Comparison of ENCODE assay signal across 8 cellular contexts in genomic region chr12:84912191-84913142, GRCh38. TPM values are rescaled to one million over a fixed set of nuclear protein-coding genes. Genes with fewer than 3 reads are reported as not detected.
DNase-seq lines count a peak whose midpoint lies in the region; ATAC-seq and TF ChIP-seq lines count a peak whose summit lies in the region.

Gene SLC6A15 (minus strand): TSS chr12:84912799. CDS start chr12:84892120, 20,679 bp downstream.

- H3K27me3 ChIP-seq in SJCRH30 (no peaks in the 10 kb centered on the region), dorsolateral prefrontal cortex (peaks cover 0 to 13% (median 0%) of the 10 kb centered on the region in 45 donors), left lung (peaks cover 44 to 59% of the 10 kb centered on the region in 2 donors), stomach smooth muscle (ENCODE audit: control insufficient read depth in 1 of 2, insufficient read depth in 2 of 2, low read length in 2 of 2) (peaks cover 23 to 35% of the 10 kb centered on the region in 2 donors)

- H3K36me3 ChIP-seq in SJCRH30, result no peaks in the 10 kb centered on the region
- H3K36me3 ChIP-seq in left lung, result no peaks in the 10 kb centered on the region
- no peaks in the 10 kb centered on the region for H3K36me3 ChIP-seq in stomach smooth muscle (ENCODE audit: control insufficient read depth in 2 of 2, insufficient read depth in 2 of 2, low read length in 2 of 2)

- H3K9ac ChIP-seq in stomach smooth muscle (ENCODE audit: low read length in 2 of 2), result no peak within 1 kb of the TSS

- peak within 1 kb of the TSS; percentile 82 for H3K4me3 ChIP-seq in SJCRH30
- peak within 1 kb of the TSS; percentile 37 to 93 (median 75) for H3K4me3 ChIP-seq in dorsolateral prefrontal cortex
- H3K4me3 ChIP-seq in left lung, result peak within 1 kb of the TSS; percentile 8 to 42
- H3K4me3 ChIP-seq in stomach smooth muscle (ENCODE audit: low read length in 2 of 2), result peak within 1 kb of the TSS; percentile 72 to 76

- TF ChIP-seq CTCF in dorsolateral prefrontal cortex (IDR thresholded peaks at IDR 0.05 in 54 of 56, conservative IDR thresholded peaks at IDR 0.05 in 2 of 56; ENCODE audit: low read depth in 1 of 56, partially characterized antibody in 56 of 56) (peak in 54 of 56 donors; percentile 11 to 74 (median 53)), left lung (IDR thresholded peaks at IDR 0.05) (no peak)

- DNase-seq in Daoy (ENCODE audit: low read depth) (peak; percentile 91), HS-5 (ENCODE audit: low read depth) (peak; percentile 60), SJCRH30 (peak; percentile 88 to 90), dorsolateral prefrontal cortex (peak; percentile 82 to 95 (median 90)), left lung (peak; percentile 38 to 82), NAMALWA (ENCODE audit: low spot score) (no peak)

- H3K9me3 ChIP-seq in SJCRH30 (replicated peaks) (no peaks in the 10 kb centered on the region), left lung (no peaks in the 10 kb centered on the region), stomach smooth muscle (ENCODE audit: control insufficient read depth in 2 of 2, low read length in 2 of 2) (no peaks in the 10 kb centered on the region)

- peak within 1 kb of the TSS; percentile 72 for H3K27ac ChIP-seq in SJCRH30
- peak within 1 kb of the TSS; percentile 44 to 94 (median 86) for H3K27ac ChIP-seq in dorsolateral prefrontal cortex
- no peak within 1 kb of the TSS for H3K27ac ChIP-seq in left lung
- H3K27ac ChIP-seq in stomach smooth muscle (ENCODE audit: low read length), result no peak within 1 kb of the TSS

- H3K4me1 ChIP-seq in SJCRH30 (no peaks in the 10 kb centered on the region), left lung (peaks cover 0 to 14% of the 10 kb centered on the region in 2 donors), stomach smooth muscle (ENCODE audit: control insufficient read depth, insufficient read depth, low read length) (peaks cover 8% of the 10 kb centered on the region)

- ATAC-seq in left lung (peak; percentile 77), HG02763 (IDR thresholded peaks at IDR 0.05; ENCODE audit: unreplicated experiment) (no peak)

- intact Hi-C loops in dorsolateral prefrontal cortex (cut with DNase I), result no loop called here
- intact Hi-C loops in left lung (cut with DNase I), result no loop called here

RNA-seq across cellular contexts. Expression of gene SLC6A15, which starts in this region (rescaled TPM):
- 12.5 and 13.6 TPM in 2 replicates for total RNA-seq in Daoy (2014; rRNA removed; shearing (Covaris generic))
- 24.4 and 26.2 TPM in 2 replicates for total RNA-seq in SJCRH30 (2014; rRNA removed; shearing (Covaris generic))
- total RNA-seq in dorsolateral prefrontal cortex (100 to 1,000 TPM in 9 of 120 experiments, 10 to 100 TPM in 111; 25.0 to 113 (median 75.9) TPM), left lung (under 1 TPM in 1 of 2 donors, not detected in 1; 0.21 TPM)

Comparison
In these comparisons a context has a peak if more than half of its experiments do, and no peak if none do; other contexts are left out.
1. RNA of gene SLC6A15 (total RNA-seq): 25.0 to 113 TPM in dorsolateral prefrontal cortex, 24.4 to 26.2 TPM in SJCRH30 and 12.5 to 13.6 TPM in Daoy; 0.21 TPM in left lung; every median in the first group is over 10 times any median in the second.
2. Peak in DNase-seq, ATAC-seq and H3K4me3 ChIP-seq in left lung; RNA of the gene not detected or under 1 TPM.
3. H3K27ac ChIP-seq: peak in SJCRH30 (single experiment) and dorsolateral prefrontal cortex (59 of 59); none in left lung (0 of 2) and stomach smooth muscle (single experiment).
4. H3K4me3 ChIP-seq: peak in every context shown above with its lines; median percentile 82 in SJCRH30; 75 in dorsolateral prefrontal cortex; 74 in stomach smooth muscle; 25 in left lung.
5. CTCF ChIP-seq: peak in dorsolateral prefrontal cortex (54 of 56); none in left lung (0 of 2).